In genomic region chr1:231423648-231424047, GRCh38 we compare ENCODE assay signal across 1 cellular context.
TF ChIP-seq lines count a peak whose summit lies in the region.

No MANE protein-coding gene starts in this region.

TF ChIP-seq in HepG2, 621 proteins besides CTCF, POLR2A, EP300 and RAD21 (continued from another document and continues in another):
- TF ChIP-seq DBP (CRISPR knock-in tag; IDR thresholded peaks at IDR 0.05; ENCODE audit: not compliant biosample characterization) (no peak), ZNF552 (CRISPR knock-in tag; IDR thresholded peaks at IDR 0.05; ENCODE audit: borderline replicate concordance) (no peak), ZFP1 (CRISPR knock-in tag; IDR thresholded peaks at IDR 0.05) (no peak), DR1 (CRISPR knock-in tag; IDR thresholded peaks at IDR 0.05) (no peak), DNMT3B (CRISPR knock-in tag; conservative IDR thresholded peaks at IDR 0.05) (peak; percentile 54; the same call in 1 of the 2 replicates), SPEN (CRISPR knock-in tag; IDR thresholded peaks at IDR 0.05; ENCODE audit: low read depth) (no peak), ZNF543 (CRISPR knock-in tag; IDR thresholded peaks at IDR 0.05) (no peak), RBM39 (IDR thresholded peaks at IDR 0.05; ENCODE audit: low read depth, low read length, poor library complexity, severe bottlenecking) (no peak), HMG20A (CRISPR knock-in tag; IDR thresholded peaks at IDR 0.05; ENCODE audit: borderline replicate concordance) (peak; percentile 90; the same call in 1 of the 2 replicates), CBFB (CRISPR knock-in tag; IDR thresholded peaks at IDR 0.05) (no peak), CENPX (CRISPR knock-in tag; IDR thresholded peaks at IDR 0.05) (no peak), RNF219 (CRISPR knock-in tag; IDR thresholded peaks at IDR 0.05) (no peak), JUN (CRISPR knock-in tag; IDR thresholded peaks at IDR 0.05) (peak; percentile 77), ZBED4 (CRISPR knock-in tag; IDR thresholded peaks at IDR 0.05; ENCODE audit: borderline replicate concordance) (no peak), MYNN (CRISPR knock-in tag; IDR thresholded peaks at IDR 0.05; ENCODE audit: low read depth) (no peak), U2AF1 (optimal IDR thresholded peaks at IDR 0.05; ENCODE audit: low read depth, low read length) (no peak), ZNF24 (IDR thresholded peaks at IDR 0.05) (0 out of 2 replicates have a peak, but pooled peaks have one; percentile 19), REST (IDR thresholded peaks at IDR 0.05; ENCODE audit: borderline replicate concordance in 1 of 2, low read depth in 1 of 2, low read length in 2 of 2) (peak in 1 of 2 experiments; percentile 68; a peak in 2 of 4 replicates), ARID3A (IDR thresholded peaks at IDR 0.05; ENCODE audit: low read depth, low read length) (peak; percentile 94), ZNF331 (CRISPR knock-in tag; IDR thresholded peaks at IDR 0.05) (peak; percentile 70; the same call in 1 of the 2 replicates), TCF7L2 (IDR thresholded peaks at IDR 0.05; ENCODE audit: low read depth, low read length) (no peak), E2F1 (CRISPR knock-in tag; IDR thresholded peaks at IDR 0.05) (no peak), ZNF800 (CRISPR knock-in tag; IDR thresholded peaks at IDR 0.05) (no peak), PBX3 (CRISPR knock-in tag; IDR thresholded peaks at IDR 0.05; ENCODE audit: borderline replicate concordance) (no peak), BORCS8-MEF2B (CRISPR knock-in tag; IDR thresholded peaks at IDR 0.05) (no peak), CHD4 (IDR thresholded peaks at IDR 0.05; ENCODE audit: borderline replicate concordance, low read length) (no peak; the same call in 1 of the 2 replicates), ZNF580 (CRISPR knock-in tag; IDR thresholded peaks at IDR 0.05; ENCODE audit: borderline replicate concordance, low read depth) (no peak), SKIL (CRISPR knock-in tag; IDR thresholded peaks at IDR 0.05; ENCODE audit: borderline replicate concordance) (peak; percentile 44; the same call in 1 of the 2 replicates), CC2D1A (CRISPR knock-in tag; IDR thresholded peaks at IDR 0.05) (no peak), CBX1 (IDR thresholded peaks at IDR 0.05; ENCODE audit: low read depth) (no peak), AKAP8 (CRISPR knock-in tag; IDR thresholded peaks at IDR 0.05) (no peak), HOXA9 (CRISPR knock-in tag; IDR thresholded peaks at IDR 0.05; ENCODE audit: borderline replicate concordance) (no peak), ZNF468 (CRISPR knock-in tag; IDR thresholded peaks at IDR 0.05) (no peak), ZNF598 (CRISPR knock-in tag; IDR thresholded peaks at IDR 0.05; ENCODE audit: borderline replicate concordance) (no peak), ZSCAN30 (CRISPR knock-in tag; IDR thresholded peaks at IDR 0.05) (no peak), CBX2 (IDR thresholded peaks at IDR 0.05; ENCODE audit: low read depth, low read length) (no peak), CBX2 (CRISPR knock-in tag; IDR thresholded peaks at IDR 0.05; ENCODE audit: low read depth) (no peak), MAX (IDR thresholded peaks at IDR 0.05) (no peak)
